In genomic region chr1:58528518-58528917, GRCh38 we compare ENCODE assay signal across 17 cellular contexts. TPM values are rescaled to one million over a fixed set of nuclear protein-coding genes. Genes with fewer than 3 reads are reported as not detected.
DNase-seq lines count a peak whose midpoint lies in the region; FAIRE-seq and TF ChIP-seq lines count a peak whose summit lies in the region.
"Had no signal": no experiment of that assay in that cellular context is flagged by ENCODE, and none has a peak within 500 bp of the region (broad histone marks: within the 10 kb centered on the region; RNA-seq: fewer than 3 reads in every experiment).

No MANE protein-coding gene starts in this region.

- DNase-seq in EH (ENCODE audit: low read depth) (peak; percentile 76), HTR-8/SVneo (ENCODE audit: insufficient read length, low spot score) (peak; percentile 7), epithelial cell of esophagus (ENCODE audit: low read depth) (peak; percentile 90), myocyte (ENCODE audit: low read depth) (peak; percentile 53), OCI-M1 (lab: John Stamatoyannopoulos, UW) (no peak), NCI-H526 treated with DMSO at 0.1 percent for 48 hours (lab: John Stamatoyannopoulos, UW) (no peak), amniotic stem cell (lab: John Stamatoyannopoulos, UW) (no peak)
- DNase-seq: endodermal cell; MM.1S; NCI-H446 treated with DMSO at 0.1 percent for 48 hours; Peyer's patch; right lobe of liver; stimulated activated naive CD8-positive, alpha-beta T cell treated with anti-CD3 and anti-CD28 coated beads, Interleukin-15, amount 100 ng/mL, for 72 hours had no signal

- no peak overlapping the region for H3K4me3 ChIP-seq in epithelial cell of esophagus (ENCODE audit: low read length)
- H3K4me3 ChIP-seq: cardiac muscle cell, HAP-1, hepatocyte, Peyer's patch, right lobe of liver had no signal

- TF ChIP-seq CTCF in epithelial cell of esophagus (IDR thresholded peaks at IDR 0.05; ENCODE audit: insufficient read depth, low read depth, low read length, missing control alignments) = no peak

- no peak for FAIRE-seq in HTR-8/SVneo (lab: Jason Lieb, UNC)

RNA-seq across cellular contexts. Expression of gene OMA1, which starts 18.0 kb away (rescaled TPM):
- 39.9 and 40.2 TPM in 2 replicates for total RNA-seq in myocyte
- 10.2 TPM for polyA plus RNA-seq in myocyte (2012)

RNA-seq across cellular contexts. Expression of gene TACSTD2, which starts 48.5 kb away (rescaled TPM):
- not detected in 2 replicates for total RNA-seq in myocyte
- polyA plus RNA-seq in myocyte (2012) = 0.06 TPM
- total RNA-seq: cardiac muscle cell had no signal
- polyA plus RNA-seq: neural cell had no signal

Comparison
In these comparisons a context has a peak if more than half of its experiments do, and no peak if none do; other contexts are left out.
1. DNase-seq: peak in EH (single experiment), HTR-8/SVneo (single experiment), epithelial cell of esophagus (single experiment) and myocyte (single experiment); none in OCI-M1 (single experiment), NCI-H526 treated with DMSO at 0.1 percent for 48 hours (single experiment) and amniotic stem cell (single experiment).